1 cellular context compared by ENCODE assay signal in genomic region chr17:81245024-81245664, GRCh38.
TF ChIP-seq lines count a peak whose summit lies in the region.

No MANE protein-coding gene starts in this region.

TF ChIP-seq in HepG2, 621 proteins besides CTCF, POLR2A, EP300 and RAD21 (continued from another document and continues in another):
- no peak for TF ChIP-seq ZNF646 (CRISPR knock-in tag; IDR thresholded peaks at IDR 0.05)
- TF ChIP-seq ZNF567 (CRISPR knock-in tag; IDR thresholded peaks at IDR 0.05; ENCODE audit: borderline replicate concordance) = no peak
- TF ChIP-seq ZNF577 (CRISPR knock-in tag; IDR thresholded peaks at IDR 0.05; ENCODE audit: borderline replicate concordance, low read depth) = no peak
- TF ChIP-seq MZF1 (CRISPR knock-in tag; IDR thresholded peaks at IDR 0.05; ENCODE audit: borderline replicate concordance) = no peak
- TF ChIP-seq ZFAT (CRISPR knock-in tag; conservative IDR thresholded peaks at IDR 0.05) = no peak
- peak; percentile 85; the same call in 1 of the 2 replicates for TF ChIP-seq ZNF691 (CRISPR knock-in tag; IDR thresholded peaks at IDR 0.05; ENCODE audit: borderline replicate concordance, low read depth)
- no peak for TF ChIP-seq ZFP41 (CRISPR knock-in tag; IDR thresholded peaks at IDR 0.05; ENCODE audit: borderline replicate concordance)
- TF ChIP-seq ZNF776 (CRISPR knock-in tag; IDR thresholded peaks at IDR 0.05) = 0 out of 2 replicates have a peak, but pooled peaks have one; percentile 39
- 0 out of 2 replicates have a peak, but pooled peaks have one; percentile 3 for TF ChIP-seq TFDP1 (CRISPR knock-in tag; IDR thresholded peaks at IDR 0.05; ENCODE audit: borderline replicate concordance)
- TF ChIP-seq EEA1 (CRISPR knock-in tag; IDR thresholded peaks at IDR 0.05; ENCODE audit: borderline replicate concordance) = no peak
- no peak for TF ChIP-seq ETV5 (CRISPR knock-in tag; IDR thresholded peaks at IDR 0.05; ENCODE audit: borderline replicate concordance)
- no peak for TF ChIP-seq CCDC6 (CRISPR knock-in tag; IDR thresholded peaks at IDR 0.05)
- TF ChIP-seq ZNF205 (CRISPR knock-in tag; IDR thresholded peaks at IDR 0.05) = 0 out of 2 replicates have a peak, but pooled peaks have one; percentile 33
- TF ChIP-seq DNMT1 (CRISPR knock-in tag; IDR thresholded peaks at IDR 0.05) = 0 out of 2 replicates have a peak, but pooled peaks have one; percentile 36
- TF ChIP-seq PCBP1 (IDR thresholded peaks at IDR 0.05; ENCODE audit: borderline replicate concordance, low read depth, low read length) = no peak
- TF ChIP-seq ZNF687 (CRISPR knock-in tag; IDR thresholded peaks at IDR 0.05) = peak; percentile 90
- TF ChIP-seq TFE3 (CRISPR knock-in tag; IDR thresholded peaks at IDR 0.05) = no peak
- 0 out of 2 replicates have a peak, but pooled peaks have one; percentile 42 for TF ChIP-seq ZNF616 (CRISPR knock-in tag; IDR thresholded peaks at IDR 0.05; ENCODE audit: low read depth)
- 0 out of 2 replicates have a peak, but pooled peaks have one; percentile 37 for TF ChIP-seq ZNF674 (CRISPR knock-in tag; IDR thresholded peaks at IDR 0.05; ENCODE audit: low read depth)
- TF ChIP-seq FOXO1 (CRISPR knock-in tag; IDR thresholded peaks at IDR 0.05) = peak; percentile 7; the same call in 1 of the 2 replicates
- peak; percentile 25; the same call in 1 of the 2 replicates for TF ChIP-seq PAXIP1 (CRISPR knock-in tag; conservative IDR thresholded peaks at IDR 0.05)
- TF ChIP-seq CEBPB (IDR thresholded peaks at IDR 0.05; ENCODE audit: borderline replicate concordance, low read depth, low read length) = no peak
- no peak for TF ChIP-seq PCBP2 (optimal IDR thresholded peaks at IDR 0.05; ENCODE audit: low read depth, low read length, poor library complexity, severe bottlenecking)
- 0 out of 2 replicates have a peak, but pooled peaks have one; percentile 17 for TF ChIP-seq SMYD3 (CRISPR knock-in tag; IDR thresholded peaks at IDR 0.05)
- TF ChIP-seq KDM1A (CRISPR knock-in tag; IDR thresholded peaks at IDR 0.05) = no peak
- TF ChIP-seq ATF6 (CRISPR knock-in tag; conservative IDR thresholded peaks at IDR 0.05) = no peak
- peak; percentile 32; the same call in 1 of the 2 replicates for TF ChIP-seq SALL1 (CRISPR knock-in tag; IDR thresholded peaks at IDR 0.05)
- no peak for TF ChIP-seq LRRFIP1 (CRISPR knock-in tag; conservative IDR thresholded peaks at IDR 0.05)
- no peak for TF ChIP-seq TCF7 (IDR thresholded peaks at IDR 0.05; ENCODE audit: low read depth)
- TF ChIP-seq ZSCAN31 (CRISPR knock-in tag; IDR thresholded peaks at IDR 0.05; ENCODE audit: low read depth) = 0 out of 2 replicates have a peak, but pooled peaks have one; percentile 22
- TF ChIP-seq LCORL (IDR thresholded peaks at IDR 0.05) = no peak
- TF ChIP-seq LCORL (CRISPR knock-in tag; IDR thresholded peaks at IDR 0.05) = peak; percentile 57; the same call in 1 of the 2 replicates
